ENCODE assay signal across 18 cellular contexts in the genomic region with DNA sequence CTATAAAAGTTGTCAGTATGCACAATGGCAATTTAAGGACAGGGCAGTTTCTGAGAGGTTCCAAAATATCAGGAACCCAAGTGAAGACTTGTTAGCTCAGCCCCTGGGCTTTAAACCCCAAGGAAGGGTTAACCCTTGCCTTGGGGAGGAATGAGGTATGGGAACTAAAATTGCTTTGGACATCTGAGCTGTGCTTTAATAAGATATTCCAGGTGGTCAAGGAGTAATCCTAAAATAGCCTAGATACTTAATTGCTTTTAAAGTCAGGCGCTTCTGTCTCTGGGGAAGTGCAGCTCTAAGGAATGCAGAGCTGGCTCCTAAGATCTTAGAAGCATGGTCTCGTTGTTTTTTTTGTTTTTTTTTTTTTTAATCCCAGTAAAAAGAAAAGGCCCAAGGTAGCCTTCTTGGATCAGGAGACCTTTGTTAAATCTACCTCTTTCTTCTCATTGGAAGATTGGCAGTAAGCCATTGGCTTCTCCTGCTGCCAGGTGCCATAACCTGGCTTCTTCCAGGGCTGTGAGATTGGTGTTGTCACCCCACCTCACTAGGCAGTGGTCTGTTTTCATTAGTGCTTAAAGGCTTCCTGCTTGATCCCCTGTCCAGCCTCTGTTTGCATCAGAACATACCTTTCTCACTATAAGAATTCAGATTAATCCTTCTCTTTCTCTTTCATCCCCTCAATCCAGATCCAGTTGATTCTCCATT. TPM values are rescaled to one million over a fixed set of nuclear protein-coding genes. Genes with fewer than 3 reads are reported as not detected.
DNase-seq lines count a peak whose midpoint lies in the region; ATAC-seq and TF ChIP-seq lines count a peak whose summit lies in the region.
"Had no signal": no experiment of that assay in that cellular context is flagged by ENCODE, and none has a peak within 500 bp of the region (broad histone marks: within the 10 kb centered on the region; RNA-seq: fewer than 3 reads in every experiment).

No MANE protein-coding gene starts in this region.

- no peak overlapping the region for H3K4me3 ChIP-seq in CD4-positive, CD25-positive, alpha-beta regulatory T cell (ENCODE audit: low read depth, low read length)
- no peak overlapping the region for H3K4me3 ChIP-seq in mesendoderm (ENCODE audit: low read length)
- H3K4me3 ChIP-seq: HAP-1 had no signal

- no peak overlapping the region for H3K27ac ChIP-seq in CD4-positive, CD25-positive, alpha-beta regulatory T cell (ENCODE audit: insufficient read depth, low read length, poor library complexity, severe bottlenecking)
- no peak overlapping the region for H3K27ac ChIP-seq in mesendoderm (ENCODE audit: low read depth, low read length)

- peaks cover 32 to 72% (median 38%) of the 10 kb centered on the region in 4 donors for H3K4me1 Mint-ChIP-seq in CD4-positive, CD25-positive, alpha-beta regulatory T cell
- H3K4me1 Mint-ChIP-seq in WTC11 (peaks cover 21% of the 10 kb centered on the region), type B pancreatic cell (ENCODE audit: unreplicated experiment) (peaks cover 33% of the 10 kb centered on the region)

- H3K9me3 ChIP-seq in CD4-positive, CD25-positive, alpha-beta regulatory T cell (ENCODE audit: control insufficient read depth in 2 of 2, low read length in 2 of 2): no peaks in the 10 kb centered on the region
- H3K9me3 ChIP-seq: HAP-1 had no signal

- WGBS in mesendoderm (ENCODE audit: extremely low coverage, insufficient coverage, low lambda C conversion rate): no CpG with 5 or more reads among the region's 2 CpGs

- TF ChIP-seq CTCF in WTC11 (IDR thresholded peaks at IDR 0.05) (no peak), type B pancreatic cell (conservative IDR thresholded peaks at IDR 0.05) (no peak)

- peak overlapping the region; percentile 36 for H2BK120ac ChIP-seq in mesendoderm (ENCODE audit: low read depth, low read length)

- CTCF ChIA-PET in WTC11 (lab: Charles Lee): no interaction called here

- no peaks in the 10 kb centered on the region for H3K4me1 ChIP-seq in CD4-positive, CD25-positive, alpha-beta regulatory T cell (ENCODE audit: control insufficient read depth, insufficient read depth, low read length, poor library complexity, severe bottlenecking)
- H3K4me1 ChIP-seq in mesendoderm (ENCODE audit: control insufficient read depth, low read depth, low read length): peaks cover 17% of the 10 kb centered on the region

- H3K27ac Mint-ChIP-seq in CD4-positive, CD25-positive, alpha-beta regulatory T cell: peak overlapping the region in 2 of 3 donors; percentile 86 to 90
- H3K27ac Mint-ChIP-seq in WTC11 (peak overlapping the region; percentile 67), type B pancreatic cell (no peak overlapping the region)
- H3K27ac Mint-ChIP-seq: B cell; CD4-positive, alpha-beta memory T cell; IgD-negative memory B cell had no signal

- peaks cover 20% of the 10 kb centered on the region for H3K36me3 Mint-ChIP-seq in CD4-positive, CD25-positive, alpha-beta regulatory T cell
- peaks cover 31% of the 10 kb centered on the region for H3K36me3 Mint-ChIP-seq in WTC11
- H3K36me3 Mint-ChIP-seq in type B pancreatic cell: peaks cover 10% of the 10 kb centered on the region
- H3K36me3 Mint-ChIP-seq: IgD-negative memory B cell had no signal

- H3K4me3 Mint-ChIP-seq in CD4-positive, CD25-positive, alpha-beta regulatory T cell: peak overlapping the region in 1 of 4 donors; percentile 46
- no peak overlapping the region for H3K4me3 Mint-ChIP-seq in WTC11
- H3K4me3 Mint-ChIP-seq in type B pancreatic cell: no peak overlapping the region
- H3K4me3 Mint-ChIP-seq: B cell; CD4-positive, alpha-beta memory T cell; IgD-negative memory B cell had no signal

- no peak overlapping the region for H3K56ac ChIP-seq in mesendoderm (ENCODE audit: low read length)

- H3K4me2 ChIP-seq in mesendoderm (ENCODE audit: low read length): no peak overlapping the region

- H3K79me2 ChIP-seq in mesendoderm (ENCODE audit: control insufficient read depth, insufficient read depth, low read length): peaks cover 51% of the 10 kb centered on the region

- peaks cover 22% of the 10 kb centered on the region for H3K79me1 ChIP-seq in mesendoderm (ENCODE audit: low read length)

- H3K27me3 ChIP-seq in CD4-positive, CD25-positive, alpha-beta regulatory T cell (ENCODE audit: control insufficient read depth, insufficient read depth, low read length): no peaks in the 10 kb centered on the region
- no peaks in the 10 kb centered on the region for H3K27me3 ChIP-seq in mesendoderm (ENCODE audit: insufficient read depth, low read length, poor library complexity)

- H2BK15ac ChIP-seq in mesendoderm (replicated peaks; ENCODE audit: low read depth): no peak overlapping the region

- H3K9ac ChIP-seq in mesendoderm (ENCODE audit: low read length): no peak overlapping the region

- peaks cover 51% of the 10 kb centered on the region for H3K36me3 ChIP-seq in CD4-positive, CD25-positive, alpha-beta regulatory T cell (ENCODE audit: control insufficient read depth, insufficient read depth, low read length)
- no peaks in the 10 kb centered on the region for H3K36me3 ChIP-seq in mesendoderm (ENCODE audit: control insufficient read depth, insufficient read depth, low read length)

- H3K23ac ChIP-seq in mesendoderm (ENCODE audit: low read length): no peak overlapping the region

- H3K9me3 Mint-ChIP-seq in CD4-positive, CD25-positive, alpha-beta regulatory T cell: no peaks in the 10 kb centered on the region
- H3K9me3 Mint-ChIP-seq in WTC11: no peaks in the 10 kb centered on the region
- no peaks in the 10 kb centered on the region for H3K9me3 Mint-ChIP-seq in type B pancreatic cell
- H3K9me3 Mint-ChIP-seq: CD4-positive, alpha-beta memory T cell; IgD-negative memory B cell had no signal

- no peak overlapping the region for H2BK5ac ChIP-seq in mesendoderm (ENCODE audit: low read length)

- in situ Hi-C loops in G401 (cut with HindIII; ENCODE audit: low sequenced_read_pairs): no loop called here

- H4K5ac ChIP-seq in mesendoderm (ENCODE audit: low read length): no peak overlapping the region

- no peak overlapping the region for H2AK5ac ChIP-seq in mesendoderm (ENCODE audit: low read length)

- no peak overlapping the region for H4K8ac ChIP-seq in mesendoderm (ENCODE audit: low read depth, low read length)

- H3K4ac ChIP-seq in mesendoderm (ENCODE audit: low read depth, low read length): no peak overlapping the region

- no peak for ATAC-seq in CD4-positive, CD25-positive, alpha-beta regulatory T cell (ENCODE audit: low read depth in 2 of 2)
- ATAC-seq in WTC11 (no peak), GM18502 (IDR thresholded peaks at IDR 0.05; ENCODE audit: poor library complexity, unreplicated experiment) (no peak)
- ATAC-seq: Right ventricle myocardium inferior, SK-N-SH treated with all-trans-retinoic acid at 6 μM for 48 hours had no signal

- no peak overlapping the region for H3K18ac ChIP-seq in mesendoderm (ENCODE audit: low read length)

- no peak for DNase-seq in CD4-positive, CD25-positive, alpha-beta regulatory T cell
- DNase-seq in G401 (ENCODE audit: low spot score) (peak; percentile 59), WTC11 (ENCODE audit: low spot score) (no peak), mesendoderm (no peak), NCI-H187 treated with DMSO at 0.1 percent for 48 hours (lab: John Stamatoyannopoulos, UW) (no peak), activated gamma-delta T cell (lab: John Stamatoyannopoulos, UW) (no peak), type B pancreatic cell (ENCODE audit: extremely low spot score, unreplicated experiment) (no peak)
- DNase-seq: ACHN; CD4-positive, alpha-beta memory T cell; NCI-H1417 treated with DMSO at 0.1 percent for 48 hours; NCI-H2029 treated with DMSO at 0.1 percent for 48 hours; NCI-H69 had no signal

- POLR2A ChIA-PET in WTC11 (lab: Charles Lee): no interaction called here

- H3K27me3 Mint-ChIP-seq in CD4-positive, CD25-positive, alpha-beta regulatory T cell: no peaks in the 10 kb centered on the region
- H3K27me3 Mint-ChIP-seq in WTC11 (ENCODE audit: low read depth) (no peaks in the 10 kb centered on the region), type B pancreatic cell (no peaks in the 10 kb centered on the region)
- H3K27me3 Mint-ChIP-seq: B cell; CD4-positive, alpha-beta memory T cell; IgD-negative memory B cell had no signal

TF ChIP-seq in WTC11, 78 proteins besides CTCF, POLR2A, EP300 and RAD21:
- TF ChIP-seq, protein P1, sequence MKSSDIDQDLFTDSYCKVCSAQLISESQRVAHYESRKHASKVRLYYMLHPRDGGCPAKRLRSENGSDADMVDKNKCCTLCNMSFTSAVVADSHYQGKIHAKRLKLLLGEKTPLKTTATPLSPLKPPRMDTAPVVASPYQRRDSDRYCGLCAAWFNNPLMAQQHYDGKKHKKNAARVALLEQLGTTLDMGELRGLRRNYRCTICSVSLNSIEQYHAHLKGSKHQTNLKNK (CRISPR knock-in tag; IDR thresholded peaks at IDR 0.05): no peak
- TF ChIP-seq ATF2 (CRISPR knock-in tag; IDR thresholded peaks at IDR 0.05; ENCODE audit: borderline replicate concordance, low read depth): no peak

RNA-seq across cellular contexts. Expression of gene ARID3B, which starts 24.5 kb away (rescaled TPM):
- total RNA-seq in CD4-positive, CD25-positive, alpha-beta regulatory T cell: 63.5 TPM
- 10 to 100 TPM in 2 of 4 donors, 1 to 10 TPM in 2; 9.7 to 11.2 (median 10.5) TPM for polyA plus RNA-seq in CD4-positive, CD25-positive, alpha-beta regulatory T cell
- 91.6 and 92.3 TPM in 2 replicates for total RNA-seq in G401 (2014; rRNA removed; shearing (Covaris generic))
- total RNA-seq in WTC11 (2021) (122 to 133 TPM (median 124 TPM) in 3 replicates), type B pancreatic cell (ENCODE audit: low replicate concordance) (25.8 and 28.8 TPM in 2 replicates)
- 99.9 TPM for polyA plus RNA-seq in mesendoderm (2013, experiment 1 of 2)
- 98.8 TPM for polyA plus RNA-seq in mesendoderm (2013, experiment 2 of 2)

RNA-seq across cellular contexts. Expression of gene CLK3, which starts 50.1 kb away (rescaled TPM):
- 289 TPM for total RNA-seq in CD4-positive, CD25-positive, alpha-beta regulatory T cell
- polyA plus RNA-seq in CD4-positive, CD25-positive, alpha-beta regulatory T cell: 10 to 100 TPM; 58.4 to 79.7 (median 75.0) TPM
- total RNA-seq in G401 (2014; rRNA removed; shearing (Covaris generic)): 18.6 and 32.8 TPM in 2 replicates
- total RNA-seq in WTC11 (2021) (45.2 to 48.1 TPM (median 46.3 TPM) in 3 replicates), type B pancreatic cell (ENCODE audit: low replicate concordance) (73.6 and 76.5 TPM in 2 replicates)
- polyA plus RNA-seq in mesendoderm (2013, experiment 1 of 2): 35.9 TPM
- polyA plus RNA-seq in mesendoderm (2013, experiment 2 of 2): 38.3 TPM
